Comparison of ENCODE assay signal across 1 cellular context in the genomic region with DNA sequence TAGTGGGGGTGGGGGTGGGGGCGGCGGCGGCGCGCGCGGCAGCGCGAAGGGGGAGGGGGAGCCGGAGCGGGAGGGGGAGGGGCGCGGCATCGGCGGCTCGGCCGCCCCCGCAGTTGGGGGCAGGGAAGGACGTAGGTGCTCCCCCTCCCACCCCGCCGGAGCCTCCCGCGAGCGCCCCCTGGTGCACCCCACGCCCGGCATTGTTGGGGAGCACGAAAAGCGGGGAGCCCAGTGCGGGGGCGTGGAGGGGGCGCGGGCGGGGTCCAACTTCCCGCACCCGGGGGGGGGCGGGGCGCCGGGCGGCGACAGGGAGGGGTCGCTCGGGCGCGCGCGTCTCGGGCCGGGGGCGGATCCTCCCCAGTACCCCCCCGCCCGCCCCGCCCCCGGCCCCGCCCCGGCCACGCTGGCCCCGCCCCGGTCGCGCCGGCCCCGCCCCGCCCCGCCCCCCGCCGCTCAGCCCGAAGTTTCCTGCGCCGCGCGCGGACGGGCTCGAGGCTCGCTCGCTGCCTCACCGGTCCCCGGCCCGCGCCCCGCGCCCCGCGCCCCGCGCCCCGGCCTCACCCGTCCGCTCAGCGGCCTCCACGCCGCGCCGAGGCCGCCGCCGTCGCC.
TF ChIP-seq lines count a peak whose summit lies in the region.

A gene (plus strand): TSS at position 456 of the 609 bp plus-strand sequence. CDS start 632 bp downstream, outside the sequence.

TF ChIP-seq in HepG2, 621 proteins besides CTCF, POLR2A, EP300 and RAD21 (continued from another document):
- TF ChIP-seq, protein P1, sequence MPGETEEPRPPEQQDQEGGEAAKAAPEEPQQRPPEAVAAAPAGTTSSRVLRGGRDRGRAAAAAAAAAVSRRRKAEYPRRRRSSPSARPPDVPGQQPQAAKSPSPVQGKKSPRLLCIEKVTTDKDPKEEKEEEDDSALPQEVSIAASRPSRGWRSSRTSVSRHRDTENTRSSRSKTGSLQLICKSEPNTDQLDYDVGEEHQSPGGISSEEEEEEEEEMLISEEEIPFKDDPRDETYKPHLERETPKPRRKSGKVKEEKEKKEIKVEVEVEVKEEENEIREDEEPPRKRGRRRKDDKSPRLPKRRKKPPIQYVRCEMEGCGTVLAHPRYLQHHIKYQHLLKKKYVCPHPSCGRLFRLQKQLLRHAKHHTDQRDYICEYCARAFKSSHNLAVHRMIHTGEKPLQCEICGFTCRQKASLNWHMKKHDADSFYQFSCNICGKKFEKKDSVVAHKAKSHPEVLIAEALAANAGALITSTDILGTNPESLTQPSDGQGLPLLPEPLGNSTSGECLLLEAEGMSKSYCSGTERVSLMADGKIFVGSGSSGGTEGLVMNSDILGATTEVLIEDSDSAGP (CRISPR knock-in tag; IDR thresholded peaks at IDR 0.05; ENCODE audit: borderline replicate concordance), result no peak
- TF ChIP-seq SALL1 (CRISPR knock-in tag; IDR thresholded peaks at IDR 0.05), result no peak
- TF ChIP-seq, protein P2, sequence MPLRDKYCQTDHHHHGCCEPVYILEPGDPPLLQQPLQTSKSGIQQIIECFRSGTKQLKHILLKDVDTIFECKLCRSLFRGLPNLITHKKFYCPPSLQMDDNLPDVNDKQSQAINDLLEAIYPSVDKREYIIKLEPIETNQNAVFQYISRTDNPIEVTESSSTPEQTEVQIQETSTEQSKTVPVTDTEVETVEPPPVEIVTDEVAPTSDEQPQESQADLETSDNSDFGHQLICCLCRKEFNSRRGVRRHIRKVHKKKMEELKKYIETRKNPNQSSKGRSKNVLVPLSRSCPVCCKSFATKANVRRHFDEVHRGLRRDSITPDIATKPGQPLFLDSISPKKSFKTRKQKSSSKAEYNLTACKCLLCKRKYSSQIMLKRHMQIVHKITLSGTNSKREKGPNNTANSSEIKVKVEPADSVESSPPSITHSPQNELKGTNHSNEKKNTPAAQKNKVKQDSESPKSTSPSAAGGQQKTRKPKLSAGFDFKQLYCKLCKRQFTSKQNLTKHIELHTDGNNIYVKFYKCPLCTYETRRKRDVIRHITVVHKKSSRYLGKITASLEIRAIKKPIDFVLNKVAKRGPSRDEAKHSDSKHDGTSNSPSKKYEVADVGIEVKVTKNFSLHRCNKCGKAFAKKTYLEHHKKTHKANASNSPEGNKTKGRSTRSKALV (CRISPR knock-in tag; IDR thresholded peaks at IDR 0.05), result no peak
- TF ChIP-seq, protein P3, sequence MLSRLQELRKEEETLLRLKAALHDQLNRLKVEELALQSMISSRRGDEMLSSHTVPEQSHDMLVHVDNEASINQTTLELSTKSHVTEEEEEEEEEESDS (CRISPR knock-in tag; IDR thresholded peaks at IDR 0.05; ENCODE audit: borderline replicate concordance), result no peak
TF ChIP-seq in HepG2: peak in this region for 0.
